ENCODE assay signal across 8 cellular contexts in the genomic region with DNA sequence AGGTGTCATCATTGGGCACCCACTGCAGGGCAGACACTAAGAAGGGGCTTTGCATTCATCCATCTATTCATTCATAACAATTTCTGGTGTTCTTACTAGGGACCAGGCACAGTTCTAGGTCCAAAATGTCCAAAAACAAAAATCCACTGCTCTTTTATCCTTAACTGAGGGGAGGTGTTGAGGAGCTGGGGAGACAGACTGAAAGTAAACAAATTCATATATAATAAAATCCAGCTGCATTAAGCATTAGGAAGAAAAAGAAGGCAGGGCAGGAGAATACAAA. TPM values are rescaled to one million over a fixed set of nuclear protein-coding genes. Genes with fewer than 3 reads are reported as not detected.
DNase-seq lines count a peak whose midpoint lies in the region; ATAC-seq and TF ChIP-seq lines count a peak whose summit lies in the region.

No MANE protein-coding gene starts in this region.

- peaks cover 3% of the 10 kb centered on the region; the same call in 1 of the 2 replicates for H3K9me1 ChIP-seq in IMR-90 (ENCODE audit: insufficient read depth, low read length)

- H3K36me3 Mint-ChIP-seq in naive thymus-derived CD8-positive, alpha-beta T cell: peaks cover 0 to 10% (median 3%) of the 10 kb centered on the region in 3 donors

- no peak for TF ChIP-seq POLR2A in IMR-90 (IDR thresholded peaks at IDR 0.05; ENCODE audit: low read depth, low read length)
- TF ChIP-seq POLR2A in erythroblast (IDR thresholded peaks at IDR 0.05; ENCODE audit: low read length): no peak

- H3K4me3 ChIP-seq in A673 (ENCODE audit: low read depth, low read length, poor library complexity, severe bottlenecking) (peak overlapping the region; percentile 54), IMR-90 (ENCODE audit: insufficient read depth, low read depth, low read length) (no peak overlapping the region), dorsolateral prefrontal cortex (peak overlapping the region in 57 of 59 donors; percentile 52 to 88 (median 77))

- BruUV-seq in A673 (replicated peaks; lab: Mats Ljungman, UMichigan) (no TSS peak), IMR-90 (replicated peaks; lab: Mats Ljungman, UMichigan) (no TSS peak)

- no peak overlapping the region for H3K9ac ChIP-seq in IMR-90 (ENCODE audit: low read depth, low read length)

- H3K27me3 ChIP-seq in A673 (replicated peaks; ENCODE audit: insufficient read depth, low read depth, low read length, poor library complexity) (no peaks in the 10 kb centered on the region), IMR-90 (ENCODE audit: control insufficient read depth, insufficient read depth, low read length) (peaks cover 61% of the 10 kb centered on the region), dorsolateral prefrontal cortex (no peaks in the 10 kb centered on the region)

- H3K4me2 ChIP-seq in IMR-90 (ENCODE audit: low read depth, low read length): peak overlapping the region; percentile 91

- H3K56ac ChIP-seq in IMR-90 (ENCODE audit: extremely low read depth, insufficient read depth, low read length): no peak overlapping the region

- no peaks in the 10 kb centered on the region for H3K27me3 Mint-ChIP-seq in naive thymus-derived CD8-positive, alpha-beta T cell

- no peak overlapping the region for H4K8ac ChIP-seq in IMR-90 (ENCODE audit: low read depth in 2 of 2, low read length in 2 of 2)

- CTCF ChIA-PET in A673 (lab: Charles Lee) (no interaction called here), IMR-90 (lab: Yijun Ruan, JAX) (interaction anchor here (1.6 kb wide), 1 partner anchor 13 kb away, joined by 6 read pairs; no protein-coding TSS in a partner anchor)

- no peaks in the 10 kb centered on the region for H3K79me1 ChIP-seq in IMR-90 (ENCODE audit: low read depth in 1 of 2, low read length in 2 of 2)

- H2BK20ac ChIP-seq in IMR-90 (ENCODE audit: low read depth, low read length): no peak overlapping the region

- H3K27ac Mint-ChIP-seq in naive thymus-derived CD8-positive, alpha-beta T cell: peak overlapping the region; percentile 89 to 98 (median 96)

- H3K23ac ChIP-seq in IMR-90 (ENCODE audit: low read depth, low read length): no peak overlapping the region

- peaks cover 44 to 78% (median 60%) of the 10 kb centered on the region in 4 donors for H3K4me1 Mint-ChIP-seq in naive thymus-derived CD8-positive, alpha-beta T cell

- in situ Hi-C loops in IMR-90 (cut with MboI; ENCODE audit: low sequenced_read_pairs): loop anchor here (5.0 to 10.0 kb wide), 2 partner anchors 1098 to 1351 kb away; no protein-coding TSS in a partner anchor

- H3K4me3 Mint-ChIP-seq in naive thymus-derived CD8-positive, alpha-beta T cell: peak overlapping the region; percentile 74 to 95 (median 93)

- POLR2A ChIA-PET in A673 (lab: Charles Lee; ENCODE audit: low non-redundant PET) (no interaction called here), IMR-90 (lab: Charles Lee; ENCODE audit: unreplicated experiment) (interaction anchor here (0.6 kb wide), 1 partner anchor 776 kb away, joined by 3 read pairs; no protein-coding TSS in a partner anchor)
- POLR2A ChIA-PET in naive thymus-derived CD8-positive, alpha-beta T cell (lab: Charles Lee): interaction anchor here (0.9 to 1.9 kb wide), 4 partner anchors 10 to 15 kb away, joined by 3 to 5 read pairs (median 4); no protein-coding TSS in a partner anchor

- no peak for TF ChIP-seq RAD21 in IMR-90 (IDR thresholded peaks at IDR 0.05; ENCODE audit: low read length)

- no peaks in the 10 kb centered on the region for H3K9me3 Mint-ChIP-seq in naive thymus-derived CD8-positive, alpha-beta T cell

- no peak overlapping the region for H2AK5ac ChIP-seq in IMR-90 (ENCODE audit: low read depth, low read length)

- no peak overlapping the region for H2AK9ac ChIP-seq in IMR-90 (replicated peaks; ENCODE audit: low read depth, low read length, poor library complexity)

- H2BK15ac ChIP-seq in IMR-90 (ENCODE audit: low read depth, low read length): no peak overlapping the region

- H2BK120ac ChIP-seq in IMR-90 (ENCODE audit: low read depth, low read length): no peak overlapping the region

- dilution Hi-C loops in IMR-90 (cut with HindIII; ENCODE audit: low sequenced_read_pairs, unreplicated experiment): no loop called here

- no peak overlapping the region for H4K5ac ChIP-seq in IMR-90 (ENCODE audit: low read depth, low read length)

- intact Hi-C loops in A673 (cut with micrococcal nuclease; ENCODE audit: unreplicated experiment) (loop anchor here (10.0 kb wide), 2 partner anchors 1101 to 1361 kb away; no protein-coding TSS in a partner anchor), IMR-90 (cut with micrococcal nuclease) (no loop called here), dorsolateral prefrontal cortex (cut with DNase I) (loop anchor here in 1 of 2 donors (10.0 kb wide), 1 partner anchor 561 kb away; no protein-coding TSS in a partner anchor)

- ATAC-seq in IMR-90 (ENCODE audit: low read depth) (no peak), GM18520 (IDR thresholded peaks at IDR 0.05; ENCODE audit: unreplicated experiment) (no peak), GM18873 (IDR thresholded peaks at IDR 0.05; ENCODE audit: low FRiP score, unreplicated experiment) (no peak)
- no peak for ATAC-seq in naive thymus-derived CD8-positive, alpha-beta T cell

- H3K14ac ChIP-seq in IMR-90 (replicated peaks; ENCODE audit: low read depth, low read length): no peak overlapping the region

- H4K91ac ChIP-seq in IMR-90 (ENCODE audit: insufficient read depth, low read depth, low read length): no peak overlapping the region

- H3K9me3 ChIP-seq in A673 (ENCODE audit: low read depth, low read length, poor library complexity, severe bottlenecking): no peaks in the 10 kb centered on the region
- no peaks in the 10 kb centered on the region for H3K9me3 ChIP-seq in IMR-90 (ENCODE audit: control insufficient read depth, insufficient read depth, low read length)

- DNase-seq in A673 (ENCODE audit: low spot score) (no peak), IMR-90 (no peak), dorsolateral prefrontal cortex (no peak), erythroblast (lab: John Stamatoyannopoulos, UW) (no peak), NAMALWA (ENCODE audit: low spot score) (no peak)
- DNase-seq in naive thymus-derived CD8-positive, alpha-beta T cell: no peak

- no peak overlapping the region for H2AFZ ChIP-seq in IMR-90 (replicated peaks; ENCODE audit: low read length, poor library complexity)

- no peaks in the 10 kb centered on the region for H4K20me1 ChIP-seq in IMR-90 (ENCODE audit: insufficient read depth, low read length)

- no peak overlapping the region for H3K4ac ChIP-seq in IMR-90 (ENCODE audit: low read depth, low read length)

- H3K27ac ChIP-seq in A673 (ENCODE audit: low read depth, low read length, poor library complexity, severe bottlenecking): no peak overlapping the region
- no peak overlapping the region for H3K27ac ChIP-seq in IMR-90 (ENCODE audit: insufficient read depth, low read length)
- H3K27ac ChIP-seq in dorsolateral prefrontal cortex: peak overlapping the region in 9 of 59 donors; percentile 0 to 81 (median 46)

- H3K36me3 ChIP-seq in A673 (ENCODE audit: insufficient read depth, low read length, poor library complexity, severe bottlenecking) (no peaks in the 10 kb centered on the region), IMR-90 (ENCODE audit: control insufficient read depth, insufficient read depth, low read length) (no peaks in the 10 kb centered on the region)

- TF ChIP-seq CTCF in A673 (conservative IDR thresholded peaks at IDR 0.05; ENCODE audit: low read depth, low read length): no peak
- TF ChIP-seq CTCF in IMR-90 (conservative IDR thresholded peaks at IDR 0.05; ENCODE audit: low read depth, low read length): no peak
- no peak for TF ChIP-seq CTCF in dorsolateral prefrontal cortex (IDR thresholded peaks at IDR 0.05 in 54 of 56, conservative IDR thresholded peaks at IDR 0.05 in 2 of 56; ENCODE audit: low read depth in 1 of 56, partially characterized antibody in 56 of 56)

- H2BK5ac ChIP-seq in IMR-90 (ENCODE audit: low read depth, low read length, poor library complexity, severe bottlenecking): no peak overlapping the region

- no peak overlapping the region for H3K18ac ChIP-seq in IMR-90 (ENCODE audit: low read depth, low read length)

- H3K4me1 ChIP-seq in A673 (ENCODE audit: insufficient read depth, low read length, poor library complexity, severe bottlenecking) (no peaks in the 10 kb centered on the region), IMR-90 (ENCODE audit: control insufficient read depth, insufficient read depth, low read length) (peaks cover 2% of the 10 kb centered on the region; the same call in 1 of the 2 replicates)

TF ChIP-seq in IMR-90, 13 proteins besides CTCF, POLR2A, EP300 and RAD21:
- no peak for TF ChIP-seq NFE2L2 (IDR thresholded peaks at IDR 0.05; ENCODE audit: low read depth, low read length)
- TF ChIP-seq, protein P1, sequence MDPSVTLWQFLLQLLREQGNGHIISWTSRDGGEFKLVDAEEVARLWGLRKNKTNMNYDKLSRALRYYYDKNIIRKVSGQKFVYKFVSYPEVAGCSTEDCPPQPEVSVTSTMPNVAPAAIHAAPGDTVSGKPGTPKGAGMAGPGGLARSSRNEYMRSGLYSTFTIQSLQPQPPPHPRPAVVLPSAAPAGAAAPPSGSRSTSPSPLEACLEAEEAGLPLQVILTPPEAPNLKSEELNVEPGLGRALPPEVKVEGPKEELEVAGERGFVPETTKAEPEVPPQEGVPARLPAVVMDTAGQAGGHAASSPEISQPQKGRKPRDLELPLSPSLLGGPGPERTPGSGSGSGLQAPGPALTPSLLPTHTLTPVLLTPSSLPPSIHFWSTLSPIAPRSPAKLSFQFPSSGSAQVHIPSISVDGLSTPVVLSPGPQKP (IDR thresholded peaks at IDR 0.05; ENCODE audit: borderline replicate concordance, low read depth, low read length): no peak

RNA-seq across cellular contexts. Expression of a gene that starts 1.1 kb away (rescaled TPM):
- 3.1 and 4.6 TPM in 2 replicates for total RNA-seq in A673 (2021)
- 0.72 and 0.83 TPM in 2 replicates for total RNA-seq in IMR-90 (2012; rRNA removed)
- 0.83 and 1.1 TPM in 2 replicates for polyA plus RNA-seq in IMR-90 (2012; rRNA removed)
- 0.16 TPM in 2 replicates for polyA plus RNA-seq in IMR-90 (2012; cell fraction: cytosol; rRNA removed)
- 0.04 and 0.45 TPM in 2 replicates for polyA plus RNA-seq in IMR-90 (2012; cell fraction: nucleus; rRNA removed; ENCODE audit: low replicate concordance)
- 100 to 1,000 TPM in 6 of 120 experiments, 10 to 100 TPM in 114; 42.7 to 110 (median 79.2) TPM for total RNA-seq in dorsolateral prefrontal cortex
- total RNA-seq in naive thymus-derived CD8-positive, alpha-beta T cell: 10 to 100 TPM; 37.8 to 38.2 TPM
- 10 to 100 TPM; 23.3 to 48.3 (median 32.1) TPM for polyA plus RNA-seq in naive thymus-derived CD8-positive, alpha-beta T cell

RNA-seq across cellular contexts. Expression of a gene that starts 29.5 kb away (rescaled TPM):
- total RNA-seq in A673 (2021) (6.4 and 8.1 TPM in 2 replicates), IMR-90 (2012; rRNA removed) (not detected in 2 replicates), dorsolateral prefrontal cortex (10 to 100 TPM in 119 of 120 experiments, 1 to 10 TPM in 1; 9.3 to 32.2 (median 21.4) TPM)
- not detected in 2 replicates for polyA plus RNA-seq in IMR-90 (2012; rRNA removed)
- polyA plus RNA-seq in IMR-90 (2012; cell fraction: cytosol; rRNA removed): not detected in 2 replicates
- not detected in 2 replicates for polyA plus RNA-seq in IMR-90 (2012; cell fraction: nucleus; rRNA removed; ENCODE audit: low replicate concordance)
- total RNA-seq in naive thymus-derived CD8-positive, alpha-beta T cell: under 1 TPM in 1 of 2 experiments, not detected in 1; 0.16 TPM
- under 1 TPM; 0.11 to 0.87 (median 0.18) TPM for polyA plus RNA-seq in naive thymus-derived CD8-positive, alpha-beta T cell
